In the genomic region with DNA sequence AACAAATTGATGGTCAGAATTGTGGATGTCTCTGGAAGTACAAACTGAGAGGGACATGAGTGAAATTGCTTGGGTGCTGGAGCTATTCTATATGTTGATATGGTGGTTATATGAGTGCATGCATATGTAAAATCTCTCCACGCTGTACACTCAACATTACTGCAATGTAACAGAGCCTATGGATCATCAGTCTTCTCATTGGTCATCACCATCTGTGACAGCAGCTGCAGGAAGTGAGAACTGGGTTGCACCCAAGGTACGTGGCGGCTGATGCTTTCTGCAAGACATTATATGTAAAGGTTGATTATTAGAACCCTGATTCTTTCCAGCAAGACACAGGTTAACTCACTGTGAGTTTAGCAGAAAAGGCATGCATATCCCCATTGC, we compare ENCODE assay signal across 23 cellular contexts.
A peak's percentile ranks its signal among the peaks of the same experiment; 100 is the strongest.
DNase-seq lines count a peak whose midpoint lies in the region; ATAC-seq, FAIRE-seq and TF ChIP-seq lines count a peak whose summit lies in the region.
"Had no signal": no experiment of that assay in that cellular context is flagged by ENCODE, and none has a peak within 500 bp of the region (broad histone marks: within the 10 kb centered on the region; RNA-seq: fewer than 3 reads in every experiment).

No MANE protein-coding gene starts in this region.

- H2AK5ac ChIP-seq in H1 (ENCODE audit: low read depth, low read length) = no peak overlapping the region

- H3K27ac ChIP-seq in OCI-LY3 (ENCODE audit: low read length) (no peak overlapping the region), H1 (ENCODE audit: low read depth, low read length) (no peak overlapping the region)
- H3K27ac ChIP-seq: BLaER1 had no signal

- H3K56ac ChIP-seq in H1 (replicated peaks; ENCODE audit: insufficient read length, low read depth, low read length) = no peak overlapping the region

- no peak overlapping the region; the same call in 1 of the 2 replicates for H3K18ac ChIP-seq in H1 (ENCODE audit: extremely low read depth, low read length)

- no peak for ATAC-seq in GM19351 (IDR thresholded peaks at IDR 0.05; ENCODE audit: unreplicated experiment)

- H3K4me1 ChIP-seq in OCI-LY3 (ENCODE audit: low read length) (peaks cover 50% of the 10 kb centered on the region), H1 (replicated peaks in 1 of 4; ENCODE audit: control insufficient read depth in 3 of 4, insufficient read depth in 4 of 4, low read length in 3 of 4) (peaks cover 4 to 22% (median 12%) of the 10 kb centered on the region in 4 experiments; a peak in 6 of 7 replicates)
- H3K4me1 ChIP-seq: BE2C had no signal

- no peak overlapping the region for H2BK12ac ChIP-seq in H1 (ENCODE audit: low read depth, low read length)

- TF ChIP-seq POLR2A in H1 (IDR thresholded peaks at IDR 0.05; ENCODE audit: control extremely low read depth in 1 of 2, low read depth in 2 of 2, low read length in 2 of 2) = no peak

- H3K9me3 ChIP-seq in OCI-LY3 (ENCODE audit: insufficient read depth, low read length) (no peaks in the 10 kb centered on the region), H1 (ENCODE audit: insufficient read depth in 2 of 2, low read depth in 1 of 2, low read length in 1 of 2) (no peaks in the 10 kb centered on the region)
- H3K9me3 ChIP-seq: BE2C had no signal

- DNase-seq in H1 (ENCODE audit: low read depth in 1 of 2, low spot score in 2 of 2) (no peak), retina (no peak), NCI-H510A (lab: John Stamatoyannopoulos, UW) (no peak)
- DNase-seq: 8988T; ACHN; BE2C; C1 segment of cervical spinal cord; CD4-positive, alpha-beta memory T cell; CD4-positive, CD25-positive, alpha-beta regulatory T cell; CD8-positive, alpha-beta memory T cell; COR-L47; DMS 273 treated with DMSO at 0.1 percent for 48 hours; DMS153; DMS53; DMS79; DND-41; EL; GDM1 had no signal

- H2BK20ac ChIP-seq in H1 (ENCODE audit: low read length) = no peak overlapping the region

- H3K36me3 ChIP-seq in OCI-LY3 (replicated peaks; ENCODE audit: low read depth, low read length) (no peaks in the 10 kb centered on the region), H1 (ENCODE audit: control insufficient read depth in 2 of 4, insufficient read depth in 4 of 4, low read length in 3 of 4) (no peaks in the 10 kb centered on the region)
- H3K36me3 ChIP-seq: BE2C, BLaER1 had no signal

- no peaks in the 10 kb centered on the region for H3K79me1 ChIP-seq in H1 (ENCODE audit: low read depth, low read length)

- TF ChIP-seq RAD21 in H1 (IDR thresholded peaks at IDR 0.05 in 1 of 2, conservative IDR thresholded peaks at IDR 0.05 in 1 of 2; ENCODE audit: low read depth in 2 of 2, low read length in 2 of 2) = no peak

- H3K4me3 ChIP-seq in OCI-LY3 (ENCODE audit: low read length) = no peak overlapping the region
- H3K4me3 ChIP-seq in H1 (ENCODE audit: extremely low read depth in 1 of 4, insufficient read depth in 2 of 4, low read depth in 3 of 4, low read length in 4 of 4) = no peak overlapping the region
- H3K4me3 ChIP-seq: BLaER1 had no signal

- WGBS in H1 (ENCODE audit: extremely low coverage in 1 of 2, insufficient coverage in 1 of 2, insufficient read length in 1 of 2, insufficient replicate concordance in 2 of 2, low coverage in 1 of 2, low lambda C conversion rate in 2 of 2, missing lambda C conversion rate in 1 of 2), 2 experiments = 86% methylated on average over 3 of the region's 3 CpGs; no CpG with 5 or more reads in 1 of the 2 experiments

- H3K79me2 ChIP-seq in OCI-LY3 (ENCODE audit: low read length) = no peaks in the 10 kb centered on the region
- H3K79me2 ChIP-seq in H1 (ENCODE audit: control insufficient read depth in 1 of 2, insufficient read depth in 2 of 2, low read length in 2 of 2) = no peaks in the 10 kb centered on the region

- no peak overlapping the region for H3K4ac ChIP-seq in H1 (replicated peaks; ENCODE audit: insufficient read length, low read depth, low read length)

- H3K27me3 ChIP-seq in OCI-LY3 (ENCODE audit: low read depth, low read length) (0 out of 2 replicates have a peak, but pooled peaks cover 8% of the 10 kb centered on the region), H1 (replicated peaks in 1 of 4; ENCODE audit: control insufficient read depth in 3 of 4, extremely low read depth in 1 of 4, insufficient read depth in 3 of 4, low read length in 3 of 4) (no peaks in the 10 kb centered on the region)
- H3K27me3 ChIP-seq: BE2C, BLaER1 had no signal

- CTCF ChIA-PET in H1 (lab: Charles Lee; ENCODE audit: partially characterized antibody) = interaction anchor here (0.6 to 1.6 kb wide), 9 partner anchors 71 to 389 kb away, joined by 3 to 5 read pairs (median 3); no protein-coding TSS in a partner anchor

- H2BK5ac ChIP-seq in H1 (ENCODE audit: low read depth, low read length) = no peak overlapping the region

- H3K23ac ChIP-seq in H1 (ENCODE audit: insufficient read length) = no peak overlapping the region

- H3K23me2 ChIP-seq in H1 (ENCODE audit: low read depth, low read length) = no peaks in the 10 kb centered on the region

- H2BK15ac ChIP-seq in H1 (ENCODE audit: low read length) = no peak overlapping the region

- H3K14ac ChIP-seq in H1 (ENCODE audit: insufficient read length) = no peak overlapping the region

- no peak for FAIRE-seq in H1 (lab: Jason Lieb, UNC)
- FAIRE-seq: A204.1, GM12891 had no signal

- no peak overlapping the region for H2BK120ac ChIP-seq in H1 (replicated peaks; ENCODE audit: low read depth, low read length)

- TF ChIP-seq CTCF in OCI-LY3 (IDR thresholded peaks at IDR 0.05; ENCODE audit: low read depth, low read length) (no peak), H1 (IDR thresholded peaks at IDR 0.05; ENCODE audit: control extremely low read depth in 1 of 3, insufficient read depth in 1 of 3, low read depth in 1 of 3, low read length in 3 of 3) (no peak)

- H4K5ac ChIP-seq in H1 (ENCODE audit: insufficient read length, low read depth, low read length) = no peak overlapping the region

- no peak overlapping the region for H4K8ac ChIP-seq in H1 (ENCODE audit: extremely low read depth, insufficient read depth, low read length)

- POLR2A ChIA-PET in H1 (lab: Charles Lee; ENCODE audit: partially characterized antibody) = no interaction called here

- H4K20me1 ChIP-seq in OCI-LY3 (ENCODE audit: insufficient read depth, low read length) (no peaks in the 10 kb centered on the region), H1 (replicated peaks in 1 of 2; ENCODE audit: control insufficient read depth in 1 of 2, insufficient read depth in 2 of 2, low read length in 2 of 2) (no peaks in the 10 kb centered on the region)
- H4K20me1 ChIP-seq: BLaER1 had no signal

- H3K4me2 ChIP-seq in OCI-LY3 (ENCODE audit: low read length) (peak overlapping the region; percentile 9; the same call in 1 of the 2 replicates), H1 (ENCODE audit: insufficient read depth in 1 of 2, low read depth in 2 of 2, low read length in 2 of 2) (no peak overlapping the region)
- H3K4me2 ChIP-seq: BLaER1 had no signal

- H3K9ac ChIP-seq in OCI-LY3 (ENCODE audit: low read length) = no peak overlapping the region
- no peak overlapping the region for H3K9ac ChIP-seq in H1 (replicated peaks in 1 of 4; ENCODE audit: extremely low read depth in 1 of 4, low read depth in 3 of 4, low read length in 3 of 4)
- H3K9ac ChIP-seq: BLaER1 had no signal

- H2AFZ ChIP-seq in OCI-LY3 (ENCODE audit: low read depth, low read length) = no peak overlapping the region
- no peak overlapping the region for H2AFZ ChIP-seq in H1 (ENCODE audit: low read length)

- peak overlapping the region; percentile 32 for H4K91ac ChIP-seq in H1 (replicated peaks; ENCODE audit: insufficient read length, low read length)

- TF ChIP-seq EP300 in H1 (IDR thresholded peaks at IDR 0.05; ENCODE audit: borderline replicate concordance in 1 of 2, low read depth in 2 of 2, low read length in 2 of 2) = no peak

TF ChIP-seq in H1, 55 proteins besides CTCF, POLR2A, EP300 and RAD21:
- no peak for TF ChIP-seq HDAC2 (IDR thresholded peaks at IDR 0.05; ENCODE audit: borderline replicate concordance in 1 of 2, low read depth in 2 of 2, low read length in 2 of 2)
- TF ChIP-seq GABPA (IDR thresholded peaks at IDR 0.05; ENCODE audit: borderline replicate concordance, insufficient read depth, low read length) = no peak
- no peak for TF ChIP-seq NRF1 (IDR thresholded peaks at IDR 0.05; ENCODE audit: low read depth, low read length)
- no peak for TF ChIP-seq SIN3A (conservative IDR thresholded peaks at IDR 0.05 in 1 of 2, IDR thresholded peaks at IDR 0.05 in 1 of 2; ENCODE audit: low read depth in 1 of 2, low read length in 2 of 2)
- TF ChIP-seq CHD1 (IDR thresholded peaks at IDR 0.05; ENCODE audit: low read depth, low read length) = no peak
- no peak for TF ChIP-seq RXRA (IDR thresholded peaks at IDR 0.05; ENCODE audit: insufficient read depth, low read depth, low read length)
- TF ChIP-seq, protein P1, sequence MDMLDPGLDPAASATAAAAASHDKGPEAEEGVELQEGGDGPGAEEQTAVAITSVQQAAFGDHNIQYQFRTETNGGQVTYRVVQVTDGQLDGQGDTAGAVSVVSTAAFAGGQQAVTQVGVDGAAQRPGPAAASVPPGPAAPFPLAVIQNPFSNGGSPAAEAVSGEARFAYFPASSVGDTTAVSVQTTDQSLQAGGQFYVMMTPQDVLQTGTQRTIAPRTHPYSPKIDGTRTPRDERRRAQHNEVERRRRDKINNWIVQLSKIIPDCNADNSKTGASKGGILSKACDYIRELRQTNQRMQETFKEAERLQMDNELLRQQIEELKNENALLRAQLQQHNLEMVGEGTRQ (IDR thresholded peaks at IDR 0.05; ENCODE audit: low read length) = no peak
- TF ChIP-seq HDAC6 (IDR thresholded peaks at IDR 0.05; ENCODE audit: low read depth, low read length) = no peak
- TF ChIP-seq ASH2L (IDR thresholded peaks at IDR 0.05; ENCODE audit: low read length) = no peak
- no peak for TF ChIP-seq EZH2 (IDR thresholded peaks at IDR 0.05; ENCODE audit: low read depth, low read length, severe bottlenecking)
- no peak for TF ChIP-seq CBX8 (IDR thresholded peaks at IDR 0.05; ENCODE audit: borderline replicate concordance, low read depth, low read length)
